10 cellular contexts compared by ENCODE assay signal in genomic region chr2:9249036-9249800, GRCh38. TPM values are rescaled to one million over a fixed set of nuclear protein-coding genes. Genes with fewer than 3 reads are reported as not detected.
DNase-seq lines count a peak whose midpoint lies in the region; ATAC-seq and TF ChIP-seq lines count a peak whose summit lies in the region.
"Had no signal": no experiment of that assay in that cellular context is flagged by ENCODE, and none has a peak within 500 bp of the region (broad histone marks: within the 10 kb centered on the region; RNA-seq: fewer than 3 reads in every experiment).

No MANE protein-coding gene starts in this region.

- H2BK120ac ChIP-seq in IMR-90 (ENCODE audit: low read depth, low read length), result peak overlapping the region; percentile 88

- peak overlapping the region; percentile 89 for H4K91ac ChIP-seq in IMR-90 (ENCODE audit: insufficient read depth, low read depth, low read length)

- H2BK15ac ChIP-seq in IMR-90 (ENCODE audit: low read depth, low read length), result peak overlapping the region; percentile 80

- H3K27ac ChIP-seq in IMR-90 (ENCODE audit: insufficient read depth, low read length), result peak overlapping the region; percentile 46
- H3K27ac ChIP-seq in coronary artery, result peak overlapping the region; percentile 53 to 86

- H2AK9ac ChIP-seq in IMR-90 (replicated peaks; ENCODE audit: low read depth, low read length, poor library complexity), result peak overlapping the region; percentile 85

- no peaks in the 10 kb centered on the region for H3K9me3 ChIP-seq in IMR-90 (ENCODE audit: control insufficient read depth, insufficient read depth, low read length)

- H3K4me3 ChIP-seq in IMR-90 (ENCODE audit: insufficient read depth, low read depth, low read length) (no peak overlapping the region), coronary artery (peak overlapping the region; percentile 6)

- H4K20me1 ChIP-seq in IMR-90 (ENCODE audit: insufficient read depth, low read length), result peaks cover 23% of the 10 kb centered on the region; the same call in 1 of the 2 replicates

- peaks cover 67 to 89% of the 10 kb centered on the region in 2 experiments for H3K79me1 ChIP-seq in IMR-90 (ENCODE audit: low read depth in 1 of 2, low read length in 2 of 2)

- no peak for TF ChIP-seq RAD21 in IMR-90 (IDR thresholded peaks at IDR 0.05; ENCODE audit: low read length)

- no peak overlapping the region for H3K9ac ChIP-seq in IMR-90 (ENCODE audit: low read depth, low read length)

- peak overlapping the region; percentile 94 for H3K4ac ChIP-seq in IMR-90 (ENCODE audit: low read depth, low read length)

- peak; percentile 26 for DNase-seq in ACHN
- DNase-seq in IMR-90, result peak; percentile 55
- no peak for DNase-seq in coronary artery (ENCODE audit: low spot score)
- DNase-seq in myocyte (ENCODE audit: low read depth), result peak; percentile 81
- DNase-seq in SW480 (ENCODE audit: low spot score), result no peak
- DNase-seq: CD4-positive, CD25-positive, alpha-beta regulatory T cell had no signal

- peak overlapping the region; percentile 92 for H2BK5ac ChIP-seq in IMR-90 (ENCODE audit: low read depth, low read length, poor library complexity, severe bottlenecking)

- H3K9me1 ChIP-seq in IMR-90 (ENCODE audit: insufficient read depth, low read length), result peaks cover 53% of the 10 kb centered on the region

- no peak for TF ChIP-seq CTCF in IMR-90 (conservative IDR thresholded peaks at IDR 0.05; ENCODE audit: low read depth, low read length)
- TF ChIP-seq CTCF in coronary artery (IDR thresholded peaks at IDR 0.05), result no peak

- ATAC-seq in IMR-90 (ENCODE audit: low read depth) (peak; percentile 68), GM21515 (IDR thresholded peaks at IDR 0.05; ENCODE audit: unreplicated experiment) (no peak), GM18858 (IDR thresholded peaks at IDR 0.05; ENCODE audit: unreplicated experiment) (no peak), HG03460 (IDR thresholded peaks at IDR 0.05; ENCODE audit: unreplicated experiment) (no peak)

- H3K27me3 ChIP-seq in IMR-90 (ENCODE audit: control insufficient read depth, insufficient read depth, low read length), result no peaks in the 10 kb centered on the region

- CTCF ChIA-PET in IMR-90 (lab: Yijun Ruan, JAX), result interaction anchor here (0.6 kb wide), 1 partner anchor 115 kb away, joined by 3 read pairs; no protein-coding TSS in a partner anchor

- TF ChIP-seq POLR2A in IMR-90 (IDR thresholded peaks at IDR 0.05; ENCODE audit: low read depth, low read length), result 0 out of 2 replicates have a peak, but pooled peaks have one; percentile 15

- peak overlapping the region; percentile 81 for H2BK20ac ChIP-seq in IMR-90 (ENCODE audit: low read depth, low read length)

- peaks cover 44% of the 10 kb centered on the region for H3K4me1 ChIP-seq in IMR-90 (ENCODE audit: control insufficient read depth, insufficient read depth, low read length)

- no TSS peak for BruUV-seq in IMR-90 (replicated peaks; lab: Mats Ljungman, UMichigan)

- dilution Hi-C loops in IMR-90 (cut with HindIII; ENCODE audit: low sequenced_read_pairs, unreplicated experiment), result no loop called here

- peak overlapping the region; percentile 90 for H2AK5ac ChIP-seq in IMR-90 (ENCODE audit: low read depth, low read length)

- POLR2A ChIA-PET in IMR-90 (lab: Charles Lee; ENCODE audit: unreplicated experiment), result interaction anchor here (0.6 kb wide), 1 partner anchor 86 kb away, joined by 6 read pairs; no protein-coding TSS in a partner anchor

- H3K4me2 ChIP-seq in IMR-90 (ENCODE audit: low read depth, low read length), result peak overlapping the region; percentile 34

- peak overlapping the region; percentile 91 for H4K5ac ChIP-seq in IMR-90 (ENCODE audit: low read depth, low read length)

- in situ Hi-C loops in ACHN (cut with HindIII; ENCODE audit: low pct_ligation_motif_present, low pct_unique_long_range_greater_than_20kb, low sequenced_read_pairs), result no loop called here
- in situ Hi-C loops in IMR-90 (cut with MboI; ENCODE audit: low sequenced_read_pairs), result no loop called here

- H3K23ac ChIP-seq in IMR-90 (ENCODE audit: low read depth, low read length), result peak overlapping the region; percentile 93

- peak overlapping the region; percentile 41 for H2AFZ ChIP-seq in IMR-90 (replicated peaks; ENCODE audit: low read length, poor library complexity)

- H3K36me3 ChIP-seq in IMR-90 (ENCODE audit: control insufficient read depth, insufficient read depth, low read length), result no peaks in the 10 kb centered on the region

- H3K56ac ChIP-seq in IMR-90 (ENCODE audit: extremely low read depth, insufficient read depth, low read length), result 0 out of 2 replicates have a peak overlapping the region, but pooled peaks have one; percentile 41

- peak overlapping the region; percentile 60 to 92 for H4K8ac ChIP-seq in IMR-90 (ENCODE audit: low read depth in 2 of 2, low read length in 2 of 2)

- intact Hi-C loops in IMR-90 (cut with micrococcal nuclease), result no loop called here

- WGBS in IMR-90 (ENCODE audit: extremely low coverage in 2 of 2, insufficient read length in 1 of 2), 2 experiments, result 78% methylated on average over 3 of the region's 10 CpGs; no CpG with 5 or more reads in 1 of the 2 experiments

- H3K18ac ChIP-seq in IMR-90 (ENCODE audit: low read depth, low read length), result peak overlapping the region; percentile 79; the same call in 1 of the 2 replicates

- H3K14ac ChIP-seq in IMR-90 (replicated peaks; ENCODE audit: low read depth, low read length), result peak overlapping the region; percentile 90

TF ChIP-seq in IMR-90, 13 proteins besides CTCF, POLR2A, EP300 and RAD21:
- no peak for TF ChIP-seq FOS (IDR thresholded peaks at IDR 0.05; ENCODE audit: low read depth, low read length)
- peak; percentile 64 for TF ChIP-seq MAFK (IDR thresholded peaks at IDR 0.05; ENCODE audit: low read depth, low read length)
- TF ChIP-seq NFE2L2 (IDR thresholded peaks at IDR 0.05; ENCODE audit: low read depth, low read length), result peak; percentile 64; the same call in 1 of the 2 replicates
- peak; percentile 38; the same call in 1 of the 2 replicates for TF ChIP-seq BHLHE40 (IDR thresholded peaks at IDR 0.05; ENCODE audit: low read depth, low read length)

RNA-seq across cellular contexts. Expression of gene ASAP2, which starts 42.6 kb away (rescaled TPM):
- total RNA-seq in IMR-90 (2012; rRNA removed) (19.7 and 26.9 TPM in 2 replicates), myocyte (23.7 and 28.0 TPM in 2 replicates)
- 25.0 and 28.1 TPM in 2 replicates for polyA plus RNA-seq in IMR-90 (2012; rRNA removed)
- 10.0 and 11.4 TPM in 2 replicates for polyA plus RNA-seq in IMR-90 (2012; cell fraction: cytosol; rRNA removed)
- 23.8 and 56.1 TPM in 2 replicates for polyA plus RNA-seq in IMR-90 (2012; cell fraction: nucleus; rRNA removed; ENCODE audit: low replicate concordance)
- 18.7 TPM for polyA plus RNA-seq in myocyte (2012)
- total RNA-seq: natural killer cell treated with Interleukin-12 subunit alpha and Interleukin-12 subunit beta and Interleukin-15 and Interleukin-18, amount 100 ng/mL, for 72 hours had no signal
- polyA plus RNA-seq: CD4-positive, CD25-positive, alpha-beta regulatory T cell had no signal

Comparison
In these comparisons a context has a peak if more than half of its experiments do, and no peak if none do; other contexts are left out.
1. DNase-seq: peak in ACHN (single experiment), IMR-90 (single experiment) and myocyte (single experiment); none in coronary artery (single experiment) and SW480 (single experiment).